8 cellular contexts compared by ENCODE assay signal in the genomic region with DNA sequence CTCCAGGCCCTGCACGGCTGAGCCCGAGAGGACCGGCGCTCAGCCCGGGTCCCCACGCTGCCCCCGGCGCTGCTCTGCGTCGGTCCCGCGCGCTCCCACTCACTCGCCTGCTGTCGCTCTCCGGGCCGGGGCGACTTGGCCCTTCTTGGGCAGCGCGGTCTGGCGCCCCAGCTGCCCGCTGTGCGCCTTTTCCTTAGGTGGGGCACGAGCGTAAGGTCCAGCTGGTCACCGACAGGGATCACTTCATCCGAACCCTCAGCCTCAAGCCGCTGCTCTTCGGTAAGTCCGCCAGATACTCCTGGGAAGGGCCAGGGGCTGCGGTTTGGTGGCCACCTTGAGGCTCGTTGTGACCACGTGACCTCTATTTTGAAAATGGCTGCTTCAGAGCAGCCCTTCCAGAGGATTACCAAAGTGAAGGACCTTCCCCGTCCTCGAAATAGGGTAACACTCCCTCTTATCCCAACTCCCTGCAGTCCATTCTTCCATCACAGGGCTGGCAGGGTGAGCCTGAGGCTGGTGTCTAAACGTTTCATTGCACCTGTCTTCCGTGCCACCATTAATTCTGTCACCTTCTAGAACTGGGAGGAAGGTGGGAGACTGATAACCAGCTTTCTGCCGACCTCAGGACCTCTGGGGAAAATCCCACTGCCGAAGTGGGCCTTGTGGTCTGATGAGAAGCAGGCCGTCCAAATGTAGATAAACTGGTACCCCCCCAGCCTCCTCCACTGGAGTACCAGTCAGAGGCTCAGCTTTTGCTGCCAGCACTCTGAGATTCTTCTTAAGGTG. TPM values are rescaled to one million over a fixed set of nuclear protein-coding genes. Genes with fewer than 3 reads are reported as not detected.
A peak's percentile ranks its signal among the peaks of the same experiment; 100 is the strongest.
DNase-seq lines count a peak whose midpoint lies in the region; ATAC-seq and TF ChIP-seq lines count a peak whose summit lies in the region.

No MANE protein-coding gene starts in this region.

- H3K27ac ChIP-seq in SJSA1 (peak overlapping the region; percentile 95), transverse colon (peak overlapping the region; percentile 90 to 95 (median 92))

- no peaks in the 10 kb centered on the region for H3K27me3 ChIP-seq in H7 (ENCODE audit: control insufficient read depth, insufficient read depth, low read length)
- no peaks in the 10 kb centered on the region for H3K27me3 ChIP-seq in SJSA1 (replicated peaks)
- no peaks in the 10 kb centered on the region for H3K27me3 ChIP-seq in transverse colon

- no peaks in the 10 kb centered on the region for H3K9me3 ChIP-seq in SJSA1 (replicated peaks)
- H3K9me3 ChIP-seq in mucosa of descending colon = no peaks in the 10 kb centered on the region
- H3K9me3 ChIP-seq in transverse colon = no peaks in the 10 kb centered on the region

- H3K36me3 ChIP-seq in H7 (replicated peaks; ENCODE audit: control insufficient read depth, insufficient read depth, low read length) = peaks cover 1% of the 10 kb centered on the region; the same call in 1 of the 2 replicates
- peaks cover 12% of the 10 kb centered on the region for H3K36me3 ChIP-seq in SJSA1
- no peaks in the 10 kb centered on the region for H3K36me3 ChIP-seq in mucosa of descending colon (ENCODE audit: low read depth)
- no peaks in the 10 kb centered on the region for H3K36me3 ChIP-seq in transverse colon

- TF ChIP-seq EP300 in transverse colon (IDR thresholded peaks at IDR 0.05; ENCODE audit: low read depth) = no peak

- WGBS in transverse colon (ENCODE audit: low coverage in 1 of 2), 2 donors = 4 to 7% methylated on average over 3 to 20 of the region's 40 CpGs

- no peak for TF ChIP-seq CTCF in mucosa of descending colon (IDR thresholded peaks at IDR 0.05)
- TF ChIP-seq CTCF in transverse colon (IDR thresholded peaks at IDR 0.05) = peak in 1 of 5 experiments; percentile 1

- no peak for TF ChIP-seq POLR2A in transverse colon (IDR thresholded peaks at IDR 0.05)

- in situ Hi-C loops in transverse colon (cut with MboI; ENCODE audit: low pct_ligation_motif_present in 1 of 4, low pct_unique_long_range_greater_than_20kb in 1 of 4, low sequenced_read_pairs in 3 of 4) = no loop called here

- peak; percentile 24 for DNase-seq in NCI-H2029 (lab: John Stamatoyannopoulos, UW)
- no peak for DNase-seq in NCI-H2029 treated with DMSO at 0.1 percent for 48 hours (lab: John Stamatoyannopoulos, UW)
- peak; percentile 74 for DNase-seq in H7
- peak in 1 of 2 experiments; percentile 33 for DNase-seq in SJSA1 (ENCODE audit: low read depth in 1 of 2, low spot score in 2 of 2)
- peak; percentile 66 for DNase-seq in ecto neural progenitor cell (ENCODE audit: low spot score)
- DNase-seq in mucosa of descending colon = peak in 2 of 3 donors; percentile 51 to 63
- DNase-seq in transverse colon = peak; percentile 39
- no peak for DNase-seq in mucosa of gallbladder (ENCODE audit: low spot score)

- intact Hi-C loops in mucosa of descending colon (cut with DNase I, micrococcal nuclease) (no loop called here), transverse colon (cut with DNase I; ENCODE audit: low total_unique reads) (no loop called here)

- peak; percentile 37 for ATAC-seq in mucosa of descending colon

- H3K4me3 ChIP-seq in H7 (ENCODE audit: insufficient read depth, low read depth, low read length) (peak overlapping the region; percentile 79), SJSA1 (peak overlapping the region; percentile 77), mucosa of descending colon (peak overlapping the region; percentile 85), transverse colon (peak overlapping the region; percentile 53 to 98 (median 87))

- H3K4me1 ChIP-seq in SJSA1 (replicated peaks) = peaks cover 29% of the 10 kb centered on the region
- H3K4me1 ChIP-seq in mucosa of descending colon (ENCODE audit: low read depth) = peaks cover 25% of the 10 kb centered on the region
- H3K4me1 ChIP-seq in transverse colon = peaks cover 17 to 35% (median 23%) of the 10 kb centered on the region in 4 donors

RNA-seq across cellular contexts. Expression of a gene that starts 0.8 kb away (rescaled TPM):
- total RNA-seq in H7 (2014; rRNA removed; shearing (Covaris generic)) = 17.6 and 22.4 TPM in 2 replicates
- 25.5 and 34.4 TPM in 2 replicates for total RNA-seq in SJSA1 (2014; rRNA removed; shearing (Covaris generic))
- total RNA-seq in mucosa of descending colon (10 to 100 TPM; 40.2 to 60.6 (median 41.4) TPM), transverse colon (100 to 1,000 TPM in 1 of 4 donors, 10 to 100 TPM in 3; 43.4 to 100 (median 76.6) TPM), mucosa of gallbladder (104 TPM)

RNA-seq across cellular contexts. Expression of a gene that starts 16.4 kb away (rescaled TPM):
- 141 and 151 TPM in 2 replicates for total RNA-seq in H7 (2014; rRNA removed; shearing (Covaris generic))
- total RNA-seq in SJSA1 (2014; rRNA removed; shearing (Covaris generic)) = 35.5 and 36.8 TPM in 2 replicates
- 100 to 1,000 TPM in 2 of 3 donors, 10 to 100 TPM in 1; 98.5 to 205 (median 165) TPM for total RNA-seq in mucosa of descending colon
- total RNA-seq in transverse colon = 100 to 1,000 TPM in 3 of 4 donors, 10 to 100 TPM in 1; 76.0 to 162 (median 146) TPM
- 283 TPM for total RNA-seq in mucosa of gallbladder

RNA-seq across cellular contexts. Expression of a gene that starts 27.6 kb away (rescaled TPM):
- total RNA-seq in H7 (2014; rRNA removed; shearing (Covaris generic)) = 55.5 and 65.9 TPM in 2 replicates
- total RNA-seq in SJSA1 (2014; rRNA removed; shearing (Covaris generic)) = 22.6 and 27.2 TPM in 2 replicates
- total RNA-seq in mucosa of descending colon (10 to 100 TPM; 16.7 to 32.7 (median 18.9) TPM), transverse colon (100 to 1,000 TPM in 1 of 4 donors, 10 to 100 TPM in 3; 30.4 to 136 (median 42.0) TPM), mucosa of gallbladder (37.1 TPM)

RNA-seq across cellular contexts. Expression of a gene that starts 31.1 kb away (rescaled TPM):
- 81.2 and 94.8 TPM in 2 replicates for total RNA-seq in H7 (2014; rRNA removed; shearing (Covaris generic))
- 54.3 and 109 TPM in 2 replicates for total RNA-seq in SJSA1 (2014; rRNA removed; shearing (Covaris generic))
- total RNA-seq in mucosa of descending colon (10 to 100 TPM; 61.0 to 69.9 (median 63.2) TPM), transverse colon (100 to 1,000 TPM in 1 of 4 donors, 10 to 100 TPM in 3; 30.4 to 125 (median 88.1) TPM), mucosa of gallbladder (83.3 TPM)

RNA-seq across cellular contexts. Expression of a gene that starts 38.4 kb away (rescaled TPM):
- 409 and 490 TPM in 2 replicates for total RNA-seq in H7 (2014; rRNA removed; shearing (Covaris generic))
- 105 and 128 TPM in 2 replicates for total RNA-seq in SJSA1 (2014; rRNA removed; shearing (Covaris generic))
- total RNA-seq in mucosa of descending colon (100 to 1,000 TPM; 113 to 146 (median 114) TPM), transverse colon (100 to 1,000 TPM in 1 of 4 donors, 10 to 100 TPM in 3; 25.1 to 106 (median 72.7) TPM), mucosa of gallbladder (136 TPM)

Comparison
In these comparisons a context has a peak if more than half of its experiments do, and no peak if none do; other contexts are left out.
1. DNase-seq: peak in NCI-H2029 (single experiment), H7 (single experiment), ecto neural progenitor cell (single experiment), mucosa of descending colon (2 of 3) and transverse colon (single experiment); none in NCI-H2029 treated with DMSO at 0.1 percent for 48 hours (single experiment) and mucosa of gallbladder (single experiment).
2. Peak in every context shown above with its lines, with median percentiles within 50 percentile points of each other: H3K4me3 ChIP-seq.